17 cellular contexts compared by ENCODE assay signal in the genomic region with DNA sequence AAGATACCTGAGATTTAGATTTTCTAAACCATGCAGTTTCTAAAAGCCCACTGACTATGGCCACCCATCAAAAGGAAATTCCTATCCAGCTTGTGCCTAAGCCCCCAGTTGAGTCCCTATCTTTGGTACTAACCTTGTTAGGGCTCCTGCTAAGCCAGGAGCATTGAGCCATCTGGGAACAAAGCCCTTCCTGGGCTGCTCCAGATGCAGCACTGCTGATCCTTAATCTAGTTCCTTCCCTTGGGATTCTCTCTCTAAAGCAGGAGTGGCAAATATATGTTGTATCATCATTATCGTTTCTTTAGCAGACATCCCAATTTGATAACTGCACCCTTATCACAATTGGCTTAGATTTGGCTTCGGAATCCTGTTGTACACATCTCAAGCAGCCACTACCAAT.
"Had no signal": no experiment of that assay in that cellular context is flagged by ENCODE, and none has a peak within 500 bp of the region (broad histone marks: within the 10 kb centered on the region; RNA-seq: fewer than 3 reads in every experiment).

No MANE protein-coding gene starts in this region.

- H3K9me3 Mint-ChIP-seq: activated CD4-positive, alpha-beta T cell treated with anti-CD3 and anti-CD28 coated beads, Interleukin-2, amount 10 ng/mL, durations not matched to agents 7 days and 5 days; activated naive CD4-positive, alpha-beta T cell treated with anti-CD3 and anti-CD28 coated beads, Interleukin-2, amount 50 U/mL, for 24 hours; activated T-cell treated with anti-CD3 and anti-CD28 coated beads, Interleukin-2, amount 50 U/mL, for 4 hours; dendritic cell treated with granulocyte-macrophage colony-stimulating factor and Interleukin-4, amounts not matched to agents 40 ng/mL and 50 ng/mL, for 4 days; natural killer cell; stimulated activated memory B cell treated with anti-CD40 and anti-IgM and Interleukin-4, amounts not matched to agents 10 μg/mL and 1 μg/mL and 100 μg/mL, for 72 hours had no signal

- H3K4me3 ChIP-seq: esophagus squamous epithelium, lower lobe of right lung, sigmoid colon, tibial artery had no signal

- H3K36me3 Mint-ChIP-seq: activated naive CD4-positive, alpha-beta T cell treated with anti-CD3 and anti-CD28 coated beads, Interleukin-2, amount 50 U/mL, for 24 hours; natural killer cell; stimulated activated memory B cell treated with anti-CD40 and anti-IgM and Interleukin-4, amounts not matched to agents 10 μg/mL and 1 μg/mL and 100 μg/mL, for 72 hours had no signal

- H3K27ac ChIP-seq: esophagus squamous epithelium, lower lobe of right lung had no signal

- H3K4me3 Mint-ChIP-seq: activated CD4-positive, alpha-beta T cell treated with anti-CD3 and anti-CD28 coated beads, Interleukin-2, amount 10 ng/mL, durations not matched to agents 7 days and 5 days; activated naive CD4-positive, alpha-beta T cell treated with anti-CD3 and anti-CD28 coated beads, Interleukin-2, amount 50 U/mL, for 24 hours; activated T-cell treated with anti-CD3 and anti-CD28 coated beads, Interleukin-2, amount 50 U/mL, for 4 hours; dendritic cell treated with granulocyte-macrophage colony-stimulating factor and Interleukin-4, amounts not matched to agents 40 ng/mL and 50 ng/mL, for 4 days; natural killer cell; stimulated activated memory B cell treated with anti-CD40 and anti-IgM and Interleukin-4, amounts not matched to agents 10 μg/mL and 1 μg/mL and 100 μg/mL, for 72 hours had no signal

- ATAC-seq: activated CD4-positive, CD25-positive, alpha-beta regulatory T cell treated with anti-CD3 and anti-CD28 coated beads, Interleukin-2, amount 50 U/mL, for 24 hours; activated T-cell treated with anti-CD3 and anti-CD28 coated beads, Interleukin-2, amount 50 U/mL, for 4 hours; left colon; lower lobe of right lung; natural killer cell; stimulated activated memory B cell treated with anti-CD40 and anti-IgM and Interleukin-4, amounts not matched to agents 10 μg/mL and 1 μg/mL and 100 μg/mL, for 72 hours had no signal

- H3K27me3 ChIP-seq: esophagus squamous epithelium, sigmoid colon, tibial artery had no signal

- H3K27ac Mint-ChIP-seq: activated CD4-positive, alpha-beta T cell treated with anti-CD3 and anti-CD28 coated beads, Interleukin-2, amount 10 ng/mL, durations not matched to agents 7 days and 5 days; activated naive CD4-positive, alpha-beta T cell treated with anti-CD3 and anti-CD28 coated beads, Interleukin-2, amount 50 U/mL, for 24 hours; dendritic cell treated with granulocyte-macrophage colony-stimulating factor and Interleukin-4, amounts not matched to agents 40 ng/mL and 50 ng/mL, for 4 days; natural killer cell; stimulated activated memory B cell treated with anti-CD40 and anti-IgM and Interleukin-4, amounts not matched to agents 10 μg/mL and 1 μg/mL and 100 μg/mL, for 72 hours had no signal

- DNase-seq: activated CD4-positive, alpha-beta T cell treated with anti-CD3 and anti-CD28 coated beads, Interleukin-2, amount 10 ng/mL, durations not matched to agents 7 days and 5 days; activated CD8-positive, alpha-beta memory T cell treated with anti-CD3 and anti-CD28 coated beads, Interleukin-2, amount 50 U/mL, for 4 hours; activated gamma-delta T cell; activated T-cell treated with anti-CD3 and anti-CD28 coated beads, Interleukin-2, amount 50 U/mL, for 4 hours; effector CD8-positive, alpha-beta T cell; esophagus squamous epithelium; left colon; lower lobe of right lung; natural killer cell; posterior cingulate gyrus; sigmoid colon; stimulated activated CD4-positive, alpha-beta T cell treated with anti-CD3 and anti-CD28 coated beads, Interleukin-4, amount 100 ng/mL, for 4 hours; tibial artery had no signal

- H3K9me3 ChIP-seq: esophagus squamous epithelium, lower lobe of right lung, sigmoid colon, tibial artery had no signal

- H3K4me1 Mint-ChIP-seq: activated naive CD4-positive, alpha-beta T cell treated with anti-CD3 and anti-CD28 coated beads, Interleukin-2, amount 50 U/mL, for 24 hours had no signal

- H3K27me3 Mint-ChIP-seq: activated naive CD4-positive, alpha-beta T cell treated with anti-CD3 and anti-CD28 coated beads, Interleukin-2, amount 50 U/mL, for 24 hours; stimulated activated memory B cell treated with anti-CD40 and anti-IgM and Interleukin-4, amounts not matched to agents 10 μg/mL and 1 μg/mL and 100 μg/mL, for 72 hours had no signal
